In the genomic region with DNA sequence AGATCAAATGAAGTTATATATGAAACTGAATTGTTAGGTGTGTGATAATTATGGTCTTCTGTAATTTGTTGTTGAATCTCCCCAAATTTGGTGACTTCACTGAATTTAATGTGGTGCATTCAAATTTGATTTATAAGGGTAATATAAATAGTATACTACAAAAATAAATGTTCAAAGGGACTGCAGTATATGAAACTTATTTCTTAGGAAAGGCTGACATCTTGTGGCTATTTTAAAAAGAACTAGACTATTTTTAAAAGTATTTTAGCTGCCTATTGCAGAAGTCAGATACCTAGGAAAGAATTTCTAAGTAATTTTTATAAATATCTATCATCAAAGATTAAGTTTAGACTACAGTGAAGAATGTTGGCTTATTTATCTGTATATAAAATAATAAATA, we compare ENCODE assay signal across 8 cellular contexts. TPM values are rescaled to one million over a fixed set of nuclear protein-coding genes. Genes with fewer than 3 reads are reported as not detected.
DNase-seq lines count a peak whose midpoint lies in the region; ATAC-seq and TF ChIP-seq lines count a peak whose summit lies in the region.

No MANE protein-coding gene starts in this region.

- BruUV-seq in OCI-LY7 (replicated peaks; lab: Mats Ljungman, UMichigan): no TSS peak

- POLR2A ChIA-PET in OCI-LY7 (lab: Charles Lee): no interaction called here

- no peaks in the 10 kb centered on the region for H3K4me1 Mint-ChIP-seq in type B pancreatic cell (ENCODE audit: unreplicated experiment)

- no peak overlapping the region for H3K27ac ChIP-seq in OCI-LY7 (ENCODE audit: low read depth, low read length, poor library complexity, severe bottlenecking)

- intact Hi-C loops in OCI-LY7 (cut with micrococcal nuclease; ENCODE audit: unreplicated experiment): loop anchor here (2.0 to 10.0 kb wide), 4 partner anchors 253 to 825 kb away; no protein-coding TSS in a partner anchor

- ATAC-seq in GM19372 (IDR thresholded peaks at IDR 0.05; ENCODE audit: low read depth, unreplicated experiment) (peak; percentile 53), GM19035 (IDR thresholded peaks at IDR 0.05; ENCODE audit: unreplicated experiment) (no peak), GM21717 (IDR thresholded peaks at IDR 0.05; ENCODE audit: unreplicated experiment) (no peak)

- H3K27ac Mint-ChIP-seq in type B pancreatic cell: no peak overlapping the region

- no peak overlapping the region for H3K4me3 Mint-ChIP-seq in type B pancreatic cell

- CTCF ChIA-PET in OCI-LY7 (lab: Charles Lee; ENCODE audit: unreplicated experiment): no interaction called here

- H2AFZ ChIP-seq in OCI-LY7 (ENCODE audit: low read length): no peak overlapping the region

- TF ChIP-seq CTCF in OCI-LY7 (conservative IDR thresholded peaks at IDR 0.05; ENCODE audit: low read length): peak; percentile 80
- peak; percentile 80 for TF ChIP-seq CTCF in type B pancreatic cell (conservative IDR thresholded peaks at IDR 0.05)

- H3K9me3 Mint-ChIP-seq in type B pancreatic cell: no peaks in the 10 kb centered on the region

- H3K27me3 Mint-ChIP-seq in type B pancreatic cell: no peaks in the 10 kb centered on the region

- H3K79me2 ChIP-seq in OCI-LY7 (ENCODE audit: insufficient read depth, low read depth, low read length): no peaks in the 10 kb centered on the region

- H3K4me1 ChIP-seq in OCI-LY7 (ENCODE audit: insufficient read depth, low read length, poor library complexity, severe bottlenecking): no peaks in the 10 kb centered on the region

- no peak overlapping the region for H3K4me2 ChIP-seq in OCI-LY7 (ENCODE audit: low read length)

- H3K36me3 Mint-ChIP-seq in type B pancreatic cell: peaks cover 5% of the 10 kb centered on the region

- no peaks in the 10 kb centered on the region for H4K20me1 ChIP-seq in OCI-LY7 (ENCODE audit: insufficient read depth, low read length)

- no peaks in the 10 kb centered on the region for H3K9me3 ChIP-seq in OCI-LY7 (ENCODE audit: low read length)

- DNase-seq in AG20443 (ENCODE audit: low spot score) (peak; percentile 14), OCI-LY7 (ENCODE audit: low spot score) (peak; percentile 45), fibroblast of the conjunctiva (ENCODE audit: low read depth) (peak; percentile 20), type B pancreatic cell (ENCODE audit: extremely low spot score, unreplicated experiment) (no peak)
- no peak for DNase-seq in activated CD4-positive, alpha-beta T cell treated with anti-CD3 and anti-CD28 coated beads for 1 hour

- no peak overlapping the region for H3K4me3 ChIP-seq in OCI-LY7 (ENCODE audit: low read depth, low read length, poor library complexity, severe bottlenecking)

- H3K36me3 ChIP-seq in OCI-LY7 (ENCODE audit: insufficient read depth, low read length): no peaks in the 10 kb centered on the region

- H3K9me2 ChIP-seq in OCI-LY7 (ENCODE audit: insufficient read depth, low read length): no peaks in the 10 kb centered on the region

RNA-seq across cellular contexts. Expression of gene ATRNL1, which starts 36.6 kb away (rescaled TPM):
- total RNA-seq in OCI-LY7 (2014; rRNA removed; shearing (Covaris generic)): not detected in 2 replicates
- total RNA-seq in OCI-LY7 (2022): not detected in 2 replicates
- 9.5 and 38.4 TPM in 2 replicates for total RNA-seq in type B pancreatic cell (ENCODE audit: low replicate concordance)

Comparison
In these comparisons a context has a peak if more than half of its experiments do, and no peak if none do; other contexts are left out.
1. DNase-seq: peak in AG20443 (single experiment), OCI-LY7 (single experiment) and fibroblast of the conjunctiva (single experiment); none in type B pancreatic cell (single experiment) and activated CD4-positive, alpha-beta T cell treated with anti-CD3 and anti-CD28 coated beads for 1 hour (single experiment).
2. RNA of gene ATRNL1, which starts 36.6 kb away (total RNA-seq): 9.5 to 38.4 TPM in type B pancreatic cell; not detected in OCI-LY7; every median in the first group is over 10 times any median in the second.